25 cellular contexts compared by ENCODE assay signal in the genomic region with DNA sequence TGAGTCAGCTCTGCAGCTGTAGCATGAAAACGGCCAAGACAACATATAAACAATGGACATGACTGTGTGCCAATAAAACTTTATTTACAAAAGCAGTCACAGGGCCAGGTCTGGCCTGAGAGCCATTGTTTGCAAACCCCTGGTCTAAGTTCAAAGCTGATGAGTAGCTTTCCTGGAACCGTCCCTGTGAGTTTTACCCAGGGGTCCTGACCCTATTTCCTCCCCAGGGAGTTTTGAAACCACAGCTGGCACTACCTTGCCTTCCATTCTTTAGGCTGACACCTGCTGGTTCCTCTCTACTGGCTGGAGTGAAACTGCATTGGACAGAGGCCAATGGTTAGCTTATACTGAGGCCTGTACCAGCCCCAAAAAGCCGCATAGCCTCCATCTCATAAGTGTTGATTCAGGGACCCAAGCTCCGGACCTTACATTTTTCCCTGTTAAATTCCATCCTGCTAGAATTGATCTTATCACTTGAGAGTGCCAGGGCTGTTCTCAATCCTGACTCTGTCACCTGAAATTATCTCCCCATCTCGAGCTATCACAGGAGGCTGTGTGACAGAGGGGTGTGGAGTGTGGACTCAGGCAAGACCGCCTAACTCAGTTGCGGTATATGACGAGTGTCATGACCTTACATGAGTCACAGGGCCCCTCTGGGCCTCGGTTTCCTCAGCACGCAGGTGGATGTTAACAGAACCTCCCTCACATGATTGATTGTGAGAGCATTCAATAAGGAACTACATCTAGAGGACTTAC.
A peak's percentile ranks its signal among the peaks of the same experiment; 100 is the strongest.
DNase-seq lines count a peak whose midpoint lies in the region; ATAC-seq and TF ChIP-seq lines count a peak whose summit lies in the region.
"Had no signal": no experiment of that assay in that cellular context is flagged by ENCODE, and none has a peak within 500 bp of the region (broad histone marks: within the 10 kb centered on the region; RNA-seq: fewer than 3 reads in every experiment).

No MANE protein-coding gene starts in this region.

- H3K27ac ChIP-seq in foreskin keratinocyte: no peak overlapping the region
- no peak overlapping the region for H3K27ac ChIP-seq in heart left ventricle
- no peak overlapping the region for H3K27ac ChIP-seq in colonic mucosa
- H3K27ac ChIP-seq: parathyroid adenoma had no signal

- H3K4me3 Mint-ChIP-seq in activated naive CD4-positive, alpha-beta T cell treated with anti-CD3 and anti-CD28 coated beads, Interleukin-2, amount 10 ng/mL, durations not matched to agents 7 days and 5 days: no peak overlapping the region
- H3K4me3 Mint-ChIP-seq: dendritic cell treated with granulocyte-macrophage colony-stimulating factor and Interleukin-4, amounts not matched to agents 40 ng/mL and 50 ng/mL, for 4 days; HFFc6; memory B cell; naive B cell had no signal

- CTCF ChIA-PET in activated naive CD4-positive, alpha-beta T cell treated with anti-CD3 and anti-CD28 coated beads, Interleukin-2, amount 10 ng/mL, durations not matched to agents 7 days and 5 days (lab: Charles Lee): no interaction called here

- H3K36me3 Mint-ChIP-seq in activated naive CD4-positive, alpha-beta T cell treated with anti-CD3 and anti-CD28 coated beads, Interleukin-2, amount 10 ng/mL, durations not matched to agents 7 days and 5 days: no peaks in the 10 kb centered on the region
- H3K36me3 Mint-ChIP-seq: CD8-positive, alpha-beta memory T cell had no signal

- 75 to 81% (median 77%) methylated on average over 10 of the region's 10 CpGs for WGBS in heart left ventricle, 4 donors

- H3K27me3 Mint-ChIP-seq in activated naive CD4-positive, alpha-beta T cell treated with anti-CD3 and anti-CD28 coated beads, Interleukin-2, amount 10 ng/mL, durations not matched to agents 7 days and 5 days: peaks cover 22% of the 10 kb centered on the region

- H3K9me3 ChIP-seq in heart left ventricle (peaks cover 0 to 13% (median 0%) of the 10 kb centered on the region in 12 donors), colonic mucosa (no peaks in the 10 kb centered on the region)

- H3K4me1 Mint-ChIP-seq in activated naive CD4-positive, alpha-beta T cell treated with anti-CD3 and anti-CD28 coated beads, Interleukin-2, amount 10 ng/mL, durations not matched to agents 7 days and 5 days: no peaks in the 10 kb centered on the region
- H3K4me1 Mint-ChIP-seq: memory B cell had no signal

- no peak overlapping the region for H3K27ac Mint-ChIP-seq in activated naive CD4-positive, alpha-beta T cell treated with anti-CD3 and anti-CD28 coated beads, Interleukin-2, amount 10 ng/mL, durations not matched to agents 7 days and 5 days
- H3K27ac Mint-ChIP-seq: activated T-helper 2 cell treated with anti-CD3 and anti-CD28 coated beads, Interferon-gamma antibody, Interleukin-2, Interleukin-4, amounts not matched to agents 10 μg/mL and 5 μg/mL and 100 μg/mL, durations not matched to agents 14 hours and 24 hours and 36 hours; dendritic cell treated with granulocyte-macrophage colony-stimulating factor and Interleukin-4, amounts not matched to agents 40 ng/mL and 50 ng/mL, for 4 days; HFFc6; memory B cell; naive B cell had no signal

- TF ChIP-seq CTCF in LNCaP clone FGC (IDR thresholded peaks at IDR 0.05; ENCODE audit: control insufficient read depth, extremely low read depth, insufficient read depth) (no peak), foreskin keratinocyte (conservative IDR thresholded peaks at IDR 0.05) (no peak), heart left ventricle (IDR thresholded peaks at IDR 0.05) (no peak), colonic mucosa (IDR thresholded peaks at IDR 0.05) (no peak)

- intact Hi-C loops in heart left ventricle (cut with DNase I) (no loop called here), colonic mucosa (cut with DNase I) (no loop called here)

- peaks cover 3% of the 10 kb centered on the region for H3K9me3 Mint-ChIP-seq in activated naive CD4-positive, alpha-beta T cell treated with anti-CD3 and anti-CD28 coated beads, Interleukin-2, amount 10 ng/mL, durations not matched to agents 7 days and 5 days

- H3K4me1 ChIP-seq in foreskin keratinocyte: peaks cover 12% of the 10 kb centered on the region
- no peaks in the 10 kb centered on the region for H3K4me1 ChIP-seq in heart left ventricle
- no peaks in the 10 kb centered on the region for H3K4me1 ChIP-seq in colonic mucosa
- H3K4me1 ChIP-seq: parathyroid adenoma had no signal

- no peak overlapping the region for H3K4me3 ChIP-seq in LNCaP clone FGC (ENCODE audit: low read depth, low read length)
- H3K4me3 ChIP-seq in heart left ventricle: no peak overlapping the region
- H3K4me3 ChIP-seq in colonic mucosa: no peak overlapping the region

- TF ChIP-seq POLR2A in heart left ventricle (IDR thresholded peaks at IDR 0.05): no peak

- peak; percentile 24 for DNase-seq in COR-L47 (lab: John Stamatoyannopoulos, UW)
- DNase-seq in LNCaP clone FGC (ENCODE audit: low read depth): peak; percentile 49
- DNase-seq in RPMI7951 (ENCODE audit: low read depth): peak; percentile 39
- peak; percentile 25 to 40 for DNase-seq in foreskin keratinocyte
- DNase-seq in heart left ventricle: no peak
- DNase-seq in stimulated activated naive CD4-positive, alpha-beta T cell treated with Interleukin-2 at 50 U/mL for 16 hours (lab: John Stamatoyannopoulos, UW): no peak
- no peak for DNase-seq in colonic mucosa
- no peak for DNase-seq in activated naive CD4-positive, alpha-beta T cell treated with anti-CD3 and anti-CD28 coated beads, Interleukin-2, amount 10 ng/mL, durations not matched to agents 7 days and 5 days
- DNase-seq: CD8-positive, alpha-beta memory T cell; foreskin fibroblast; HFFc6; hypothalamus; Karpas-422; kidney; naive B cell; NCI-H1417; NCI-H2227 treated with DMSO at 0.1 percent for 48 hours; Right ventricle myocardium superior; stimulated activated CD4-positive, alpha-beta T cell treated with anti-CD3 and anti-CD28 coated beads, Interleukin-2, amount 100 ng/mL, for 24 hours; stimulated activated naive CD8-positive, alpha-beta T cell treated with anti-CD3 and anti-CD28 coated beads, Interleukin-15, Interleukin-2, amounts not matched to agents 100 U/mL and 50 U/mL, for 24 hours; trophoblast cell had no signal

- no peak overlapping the region for H3K9ac ChIP-seq in colonic mucosa (ENCODE audit: low read depth in 2 of 2, low read length in 2 of 2)
- H3K9ac ChIP-seq: parathyroid adenoma had no signal

- ATAC-seq in foreskin keratinocyte: no peak
- ATAC-seq in heart left ventricle: no peak
- ATAC-seq: stimulated activated naive CD8-positive, alpha-beta T cell treated with anti-CD3 and anti-CD28 coated beads, Interleukin-15, Interleukin-2, amounts not matched to agents 100 U/mL and 50 U/mL, for 24 hours had no signal

- H3K27me3 ChIP-seq in foreskin keratinocyte (no peaks in the 10 kb centered on the region), heart left ventricle (peaks cover 0 to 46% (median 5%) of the 10 kb centered on the region in 9 donors), colonic mucosa (peaks cover 5% of the 10 kb centered on the region)

- H3K36me3 ChIP-seq in heart left ventricle: no peaks in the 10 kb centered on the region
- H3K36me3 ChIP-seq in colonic mucosa: no peaks in the 10 kb centered on the region

Comparison
In these comparisons a context has a peak if more than half of its experiments do, and no peak if none do; other contexts are left out.
1. DNase-seq: peak in COR-L47 (single experiment), LNCaP clone FGC (single experiment), RPMI7951 (single experiment) and foreskin keratinocyte (2 of 2); none in heart left ventricle (0 of 5), stimulated activated naive CD4-positive, alpha-beta T cell treated with Interleukin-2 at 50 U/mL for 16 hours (single experiment), colonic mucosa (single experiment) and activated naive CD4-positive, alpha-beta T cell treated with anti-CD3 and anti-CD28 coated beads, Interleukin-2, amount 10 ng/mL, durations not matched to agents 7 days and 5 days (single experiment).